ENCODE assay signal across 27 cellular contexts in the genomic region with DNA sequence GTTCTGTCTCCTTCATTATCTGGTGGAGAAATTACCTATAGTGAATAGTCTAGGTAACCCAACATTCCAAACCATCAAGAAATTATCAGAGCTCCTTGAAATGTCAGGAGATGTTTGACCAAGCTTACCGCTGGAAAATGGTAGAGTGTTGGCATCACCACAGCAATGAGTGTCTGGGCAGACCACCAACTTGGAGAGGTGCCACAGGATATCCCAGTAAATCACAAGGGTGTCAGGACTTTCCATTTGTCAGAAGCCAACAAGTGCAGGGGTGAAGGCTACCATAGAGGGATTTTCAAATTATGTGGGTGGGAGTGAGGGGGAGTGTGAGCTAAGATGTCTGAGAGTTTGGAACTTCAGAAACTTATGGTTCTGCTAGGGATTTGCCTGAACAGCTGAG.
DNase-seq lines count a peak whose midpoint lies in the region; ATAC-seq lines count a peak whose summit lies in the region.
"Had no signal": no experiment of that assay in that cellular context is flagged by ENCODE, and none has a peak within 500 bp of the region (broad histone marks: within the 10 kb centered on the region; RNA-seq: fewer than 3 reads in every experiment).

No MANE protein-coding gene starts in this region.

- intact Hi-C loops in Right ventricle myocardium superior (cut with DNase I) = no loop called here
- intact Hi-C loops in cardiac septum (cut with DNase I) = no loop called here
- intact Hi-C loops in left cardiac atrium (cut with DNase I) = no loop called here

- no peaks in the 10 kb centered on the region for H3K4me1 Mint-ChIP-seq in activated T-cell treated with anti-CD3 and anti-CD28 coated beads, Interleukin-2, amount 50 U/mL, for 24 hours (ENCODE audit: low read depth)

- H3K27ac Mint-ChIP-seq in activated T-cell treated with anti-CD3 and anti-CD28 coated beads, Interleukin-2, amount 50 U/mL, for 24 hours = no peak overlapping the region
- H3K27ac Mint-ChIP-seq: CD4-positive, alpha-beta T cell had no signal

- H3K36me3 Mint-ChIP-seq in activated T-cell treated with anti-CD3 and anti-CD28 coated beads, Interleukin-2, amount 50 U/mL, for 24 hours (ENCODE audit: low read depth) = no peaks in the 10 kb centered on the region

- H3K4me3 Mint-ChIP-seq in activated T-cell treated with anti-CD3 and anti-CD28 coated beads, Interleukin-2, amount 50 U/mL, for 24 hours = no peak overlapping the region
- H3K4me3 Mint-ChIP-seq: CD4-positive, alpha-beta T cell had no signal

- ATAC-seq in Right ventricle myocardium superior (ENCODE audit: poor library complexity) (peak; percentile 60), left cardiac atrium (peak in 1 of 2 donors; percentile 68)
- ATAC-seq: GM12878, K562 had no signal

- H3K9me3 Mint-ChIP-seq in activated T-cell treated with anti-CD3 and anti-CD28 coated beads, Interleukin-2, amount 50 U/mL, for 24 hours = no peaks in the 10 kb centered on the region
- H3K9me3 Mint-ChIP-seq: CD4-positive, alpha-beta T cell had no signal

- peaks cover 22% of the 10 kb centered on the region for H3K27me3 Mint-ChIP-seq in activated T-cell treated with anti-CD3 and anti-CD28 coated beads, Interleukin-2, amount 50 U/mL, for 24 hours

- DNase-seq in Right ventricle myocardium superior (peak; percentile 50), cardiac septum (ENCODE audit: low spot score) (no peak), NCI-H446 (lab: John Stamatoyannopoulos, UW) (peak; percentile 22 to 57), left cardiac atrium (peak; percentile 25), DMS79 (lab: John Stamatoyannopoulos, UW) (no peak), AG08396 (ENCODE audit: low spot score) (no peak)
- no peak for DNase-seq in activated naive CD4-positive, alpha-beta T cell treated with Interleukin-2 at 50 U/mL for 16 hours
- no peak for DNase-seq in activated T-cell treated with anti-CD3 and anti-CD28 coated beads, Interleukin-2, amount 50 U/mL, for 24 hours
- DNase-seq: AML-193; CD4-positive, alpha-beta T cell; DMS53; EL; GDM1; GM23248; H7; Kasumi-1; NCI-H1048; NCI-H1417; NCI-H1694; NCI-H2081 treated with DMSO at 0.1 percent for 48 hours; NCI-H2171; NCI-H345; NCI-H524 treated with DMSO at 0.1 percent for 48 hours; NCI-H774; SIG-M5 had no signal

Comparison
In these comparisons a context has a peak if more than half of its experiments do, and no peak if none do; other contexts are left out.
1. DNase-seq: peak in Right ventricle myocardium superior (single experiment), NCI-H446 (2 of 2) and left cardiac atrium (single experiment); none in cardiac septum (single experiment), activated naive CD4-positive, alpha-beta T cell treated with Interleukin-2 at 50 U/mL for 16 hours (single experiment), DMS79 (single experiment), AG08396 (single experiment) and activated T-cell treated with anti-CD3 and anti-CD28 coated beads, Interleukin-2, amount 50 U/mL, for 24 hours (single experiment).